In the genomic region with DNA sequence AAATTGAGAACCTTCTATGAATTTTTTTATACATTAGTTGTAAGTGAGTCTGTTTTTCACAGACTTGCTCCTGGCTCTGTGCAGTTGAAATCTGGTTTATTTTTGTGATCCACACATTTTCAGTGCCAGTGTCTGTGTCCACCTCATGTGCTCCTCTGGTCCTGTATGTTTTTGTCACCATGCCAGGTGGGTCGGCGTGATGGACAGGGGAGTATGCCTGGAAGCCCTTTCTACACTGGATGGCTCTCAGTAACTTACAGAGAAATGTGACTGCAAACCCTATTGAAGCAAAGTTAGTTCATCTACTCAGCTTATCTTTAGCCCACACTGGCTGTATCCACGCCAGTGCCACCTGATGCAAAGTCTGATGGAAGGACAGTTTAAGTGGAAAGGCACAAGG, we compare ENCODE assay signal across 23 cellular contexts. TPM values are rescaled to one million over a fixed set of nuclear protein-coding genes. Genes with fewer than 3 reads are reported as not detected.
DNase-seq lines count a peak whose midpoint lies in the region; ATAC-seq, FAIRE-seq and TF ChIP-seq lines count a peak whose summit lies in the region.
"Had no signal": no experiment of that assay in that cellular context is flagged by ENCODE, and none has a peak within 500 bp of the region (broad histone marks: within the 10 kb centered on the region; RNA-seq: fewer than 3 reads in every experiment).

No MANE protein-coding gene starts in this region.

- DNase-seq in left ventricle myocardium superior: peak; percentile 19
- no peak for DNase-seq in cardiac septum (ENCODE audit: low spot score)
- peak; percentile 24 for DNase-seq in kidney
- DNase-seq in psoas muscle: peak in 1 of 2 donors; percentile 50
- DNase-seq in RCC 7860 (ENCODE audit: low spot score): no peak
- DNase-seq in DMS79 (lab: John Stamatoyannopoulos, UW): no peak
- DNase-seq in iPS-NIHi7 (ENCODE audit: extremely low spot score): no peak
- no peak for DNase-seq in RWPE1 (ENCODE audit: low spot score)
- DNase-seq: BE2C; CD4-positive, CD25-positive, alpha-beta regulatory T cell; COR-L47; DMS153; GF-D8; GM23248; MV-4-11; NCI-H1694 treated with DMSO at 0.1 percent for 48 hours; NCI-H2107; NCI-H345; NCI-H526 had no signal

- peaks cover 32 to 35% of the 10 kb centered on the region in 2 donors for H3K4me1 ChIP-seq in kidney (ENCODE audit: control insufficient read depth in 1 of 2, insufficient read depth in 1 of 2, low read depth in 1 of 2, low read length in 2 of 2)
- peaks cover 57% of the 10 kb centered on the region for H3K4me1 ChIP-seq in psoas muscle
- H3K4me1 ChIP-seq: BE2C had no signal

- TF ChIP-seq CTCF in kidney (IDR thresholded peaks at IDR 0.05; ENCODE audit: borderline replicate concordance, extremely low read depth, insufficient read depth) (no peak), psoas muscle (IDR thresholded peaks at IDR 0.05) (no peak), RWPE1 (conservative IDR thresholded peaks at IDR 0.05; ENCODE audit: low read depth) (no peak)

- FAIRE-seq in kidney (lab: Jason Lieb, UNC) (no peak), RCC 7860 (lab: Jason Lieb, UNC) (no peak)
- FAIRE-seq: A204.1 had no signal

- WGBS in psoas muscle, 3 donors: 39 to 45% (median 43%) methylated on average over 3 of the region's 3 CpGs

- H3K36me3 ChIP-seq in kidney (ENCODE audit: control insufficient read depth in 1 of 2, insufficient read depth in 2 of 2, low read length in 2 of 2): no peaks in the 10 kb centered on the region
- no peaks in the 10 kb centered on the region for H3K36me3 ChIP-seq in psoas muscle (ENCODE audit: insufficient read depth in 1 of 2, low read depth in 1 of 2)
- H3K36me3 ChIP-seq: BE2C, SJSA1 had no signal

- H3K27me3 ChIP-seq in psoas muscle (ENCODE audit: insufficient read depth in 3 of 3, low read length in 2 of 3): no peaks in the 10 kb centered on the region
- H3K27me3 ChIP-seq: SJSA1 had no signal

- ATAC-seq in left ventricle myocardium superior: no peak
- ATAC-seq in psoas muscle: no peak
- ATAC-seq: HCT116 had no signal

- H3K4me3 ChIP-seq in kidney (ENCODE audit: low read length in 2 of 2) (peak overlapping the region in 1 of 2 donors; percentile 45), psoas muscle (peak overlapping the region; percentile 15)
- H3K4me3 ChIP-seq: GM23248, SJSA1 had no signal

- POLR2A ChIA-PET in RWPE1 (lab: Yijun Ruan, JAX; ENCODE audit: low non-redundant PET): no interaction called here

- H3K9me3 ChIP-seq in kidney (ENCODE audit: control insufficient read depth in 1 of 2, low read length in 2 of 2) (no peaks in the 10 kb centered on the region), psoas muscle (no peaks in the 10 kb centered on the region)
- H3K9me3 ChIP-seq: BE2C had no signal

- H3K9ac ChIP-seq in kidney (ENCODE audit: low read length in 2 of 2): peak overlapping the region in 1 of 2 donors; percentile 59
- H3K9ac ChIP-seq: GM23248, KMS-11 had no signal

- CTCF ChIA-PET in RWPE1 (lab: Yijun Ruan, JAX): interaction anchor here (0.7 kb wide), 1 partner anchor 58 kb away, joined by 4 read pairs; no protein-coding TSS in a partner anchor

- intact Hi-C loops in left ventricle myocardium superior (cut with micrococcal nuclease) (loop anchor here (5.0 kb wide), 1 partner anchor 38 kb away; no protein-coding TSS in a partner anchor), cardiac septum (cut with DNase I) (loop anchor here (10.0 kb wide), 1 partner anchor 49 kb away; no protein-coding TSS in a partner anchor), kidney (cut with DNase I) (no loop called here), psoas muscle (cut with DNase I) (loop anchor here in 1 of 2 donors (10.0 kb wide), 1 partner anchor 131 kb away; the partner anchor contains the start of gene CHMP1B)

- H3K27ac ChIP-seq in kidney (ENCODE audit: low read depth in 2 of 2, low read length in 2 of 2) (peak overlapping the region in 1 of 2 donors; percentile 79), psoas muscle (peak overlapping the region; percentile 86), RWPE1 (no peak overlapping the region)
- H3K27ac ChIP-seq: GM23248, KMS-11, SJSA1 had no signal

RNA-seq across cellular contexts. Expression of gene IMPA2, which starts 4.2 kb away (rescaled TPM):
- total RNA-seq in left ventricle myocardium superior (73.3 TPM), cardiac septum (19.9 TPM), kidney (157 TPM), psoas muscle (100 to 1,000 TPM; 126 to 342 (median 215) TPM)
- polyA plus RNA-seq in kidney (ENCODE audit: insufficient read depth, low read depth, low replicate concordance) (348 TPM), psoas muscle (100 to 1,000 TPM in 2 of 3 donors, 10 to 100 TPM in 1; 61.4 to 321 (median 196) TPM)

Comparison
In these comparisons a context has a peak if more than half of its experiments do, and no peak if none do; other contexts are left out.
1. DNase-seq: peak in left ventricle myocardium superior (single experiment) and kidney (single experiment); none in cardiac septum (single experiment), RCC 7860 (single experiment), DMS79 (single experiment), iPS-NIHi7 (single experiment) and RWPE1 (single experiment).